In the genomic region with DNA sequence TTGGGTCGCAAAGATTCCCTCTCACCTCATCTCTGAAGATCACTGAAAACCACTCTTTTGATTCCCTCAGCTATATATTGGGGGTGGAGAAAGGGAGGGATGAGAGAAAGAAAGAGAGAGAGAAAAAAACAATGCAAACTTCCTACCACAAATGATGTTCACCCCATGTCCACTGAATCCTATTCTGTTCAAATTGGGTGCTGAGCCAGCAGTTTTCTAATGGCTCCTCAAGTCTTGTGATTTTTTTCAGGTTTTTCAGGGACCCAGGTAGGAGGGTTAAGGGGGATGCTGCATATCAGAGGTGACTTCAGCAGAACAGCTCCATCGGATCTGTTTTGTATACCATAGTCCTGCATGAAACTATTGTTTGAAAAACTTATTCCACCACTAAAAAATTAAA, we compare ENCODE assay signal across 2 cellular contexts.
TF ChIP-seq lines count a peak whose summit lies in the region.

No MANE protein-coding gene starts in this region.

TF ChIP-seq in HCT116, 20 proteins besides CTCF, POLR2A, EP300 and RAD21 (continued from another document):
- TF ChIP-seq CEBPB (IDR thresholded peaks at IDR 0.05; ENCODE audit: low read depth) (no peak), ZFX (IDR thresholded peaks at IDR 0.05) (no peak), CBX3 (IDR thresholded peaks at IDR 0.05; ENCODE audit: low read depth) (no peak), ELF1 (IDR thresholded peaks at IDR 0.05; ENCODE audit: borderline replicate concordance, low read depth) (no peak), SP1 (IDR thresholded peaks at IDR 0.05; ENCODE audit: low read depth) (no peak), ZNF274 (IDR thresholded peaks at IDR 0.05; ENCODE audit: low read depth, low read length) (no peak), EGR1 (IDR thresholded peaks at IDR 0.05; ENCODE audit: low read depth) (no peak), EZH2phosphoT487 (IDR thresholded peaks at IDR 0.05; ENCODE audit: borderline replicate concordance) (no peak), JUND (IDR thresholded peaks at IDR 0.05) (no peak)
- TF ChIP-seq, protein P1, sequence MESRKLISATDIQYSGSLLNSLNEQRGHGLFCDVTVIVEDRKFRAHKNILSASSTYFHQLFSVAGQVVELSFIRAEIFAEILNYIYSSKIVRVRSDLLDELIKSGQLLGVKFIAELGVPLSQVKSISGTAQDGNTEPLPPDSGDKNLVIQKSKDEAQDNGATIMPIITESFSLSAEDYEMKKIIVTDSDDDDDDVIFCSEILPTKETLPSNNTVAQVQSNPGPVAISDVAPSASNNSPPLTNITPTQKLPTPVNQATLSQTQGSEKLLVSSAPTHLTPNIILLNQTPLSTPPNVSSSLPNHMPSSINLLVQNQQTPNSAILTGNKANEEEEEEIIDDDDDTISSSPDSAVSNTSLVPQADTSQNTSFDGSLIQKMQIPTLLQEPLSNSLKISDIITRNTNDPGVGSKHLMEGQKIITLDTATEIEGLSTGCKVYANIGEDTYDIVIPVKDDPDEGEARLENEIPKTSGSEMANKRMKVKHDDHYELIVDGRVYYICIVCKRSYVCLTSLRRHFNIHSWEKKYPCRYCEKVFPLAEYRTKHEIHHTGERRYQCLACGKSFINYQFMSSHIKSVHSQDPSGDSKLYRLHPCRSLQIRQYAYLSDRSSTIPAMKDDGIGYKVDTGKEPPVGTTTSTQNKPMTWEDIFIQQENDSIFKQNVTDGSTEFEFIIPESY (IDR thresholded peaks at IDR 0.05; ENCODE audit: extremely low read depth, insufficient replicate concordance, low read length): no peak
- TF ChIP-seq, protein P2, sequence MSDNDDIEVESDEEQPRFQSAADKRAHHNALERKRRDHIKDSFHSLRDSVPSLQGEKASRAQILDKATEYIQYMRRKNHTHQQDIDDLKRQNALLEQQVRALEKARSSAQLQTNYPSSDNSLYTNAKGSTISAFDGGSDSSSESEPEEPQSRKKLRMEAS (IDR thresholded peaks at IDR 0.05): no peak
TF ChIP-seq in HCT116: peak in this region for 0.

TF ChIP-seq in K562, 482 proteins besides CTCF, POLR2A, EP300 and RAD21 (continued from another document and continues in another):
- TF ChIP-seq, protein P3, sequence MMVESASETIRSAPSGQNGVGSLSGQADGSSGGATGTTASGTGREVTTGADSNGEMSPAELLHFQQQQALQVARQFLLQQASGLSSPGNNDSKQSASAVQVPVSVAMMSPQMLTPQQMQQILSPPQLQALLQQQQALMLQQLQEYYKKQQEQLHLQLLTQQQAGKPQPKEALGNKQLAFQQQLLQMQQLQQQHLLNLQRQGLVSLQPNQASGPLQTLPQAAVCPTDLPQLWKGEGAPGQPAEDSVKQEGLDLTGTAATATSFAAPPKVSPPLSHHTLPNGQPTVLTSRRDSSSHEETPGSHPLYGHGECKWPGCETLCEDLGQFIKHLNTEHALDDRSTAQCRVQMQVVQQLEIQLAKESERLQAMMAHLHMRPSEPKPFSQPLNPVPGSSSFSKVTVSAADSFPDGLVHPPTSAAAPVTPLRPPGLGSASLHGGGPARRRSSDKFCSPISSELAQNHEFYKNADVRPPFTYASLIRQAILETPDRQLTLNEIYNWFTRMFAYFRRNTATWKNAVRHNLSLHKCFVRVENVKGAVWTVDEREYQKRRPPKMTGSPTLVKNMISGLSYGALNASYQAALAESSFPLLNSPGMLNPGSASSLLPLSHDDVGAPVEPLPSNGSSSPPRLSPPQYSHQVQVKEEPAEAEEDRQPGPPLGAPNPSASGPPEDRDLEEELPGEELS (CRISPR knock-in tag; IDR thresholded peaks at IDR 0.05; ENCODE audit: borderline replicate concordance): no peak
- TF ChIP-seq MAZ (CRISPR knock-in tag; conservative IDR thresholded peaks at IDR 0.05 in 1 of 2, IDR thresholded peaks at IDR 0.05 in 1 of 2) (no peak), ZNF165 (CRISPR knock-in tag; IDR thresholded peaks at IDR 0.05; ENCODE audit: borderline replicate concordance) (no peak), ZNF507 (tag; conservative IDR thresholded peaks at IDR 0.05) (no peak), C11orf30 (IDR thresholded peaks at IDR 0.05; ENCODE audit: low read depth) (peak; percentile 87), MEIS2 (IDR thresholded peaks at IDR 0.05; ENCODE audit: partially characterized antibody) (no peak), MAFF (IDR thresholded peaks at IDR 0.05; ENCODE audit: low read length) (peak; percentile 70), PHF8 (IDR thresholded peaks at IDR 0.05; ENCODE audit: borderline replicate concordance, low read length) (no peak), ELF1 (tag; IDR thresholded peaks at IDR 0.05) (no peak), POLR3A (IDR thresholded peaks at IDR 0.05; ENCODE audit: borderline replicate concordance, extremely low read depth, insufficient read depth, insufficient read length) (no peak), ZNF324 (CRISPR knock-in tag; IDR thresholded peaks at IDR 0.05) (no peak), RBM34 (IDR thresholded peaks at IDR 0.05; ENCODE audit: borderline replicate concordance, insufficient read depth, low read length) (no peak), RFX1 (IDR thresholded peaks at IDR 0.05) (no peak), HDAC2 (IDR thresholded peaks at IDR 0.05) (no peak), SRF (CRISPR knock-in tag; IDR thresholded peaks at IDR 0.05) (no peak), GATA2 (CRISPR knock-in tag; IDR thresholded peaks at IDR 0.05) (no peak), ZNF79 (CRISPR knock-in tag; IDR thresholded peaks at IDR 0.05; ENCODE audit: low read depth) (no peak), NBN (IDR thresholded peaks at IDR 0.05; ENCODE audit: low read depth) (no peak), SREBF1 (IDR thresholded peaks at IDR 0.05; ENCODE audit: borderline replicate concordance, low read depth, low read length) (no peak), MYBL2 (IDR thresholded peaks at IDR 0.05; ENCODE audit: low read depth) (no peak), MYBL2 (CRISPR knock-in tag; IDR thresholded peaks at IDR 0.05; ENCODE audit: borderline replicate concordance) (no peak), ZFPM2 (CRISPR knock-in tag; IDR thresholded peaks at IDR 0.05) (no peak), NFIC (IDR thresholded peaks at IDR 0.05) (no peak)
- TF ChIP-seq, protein P4, sequence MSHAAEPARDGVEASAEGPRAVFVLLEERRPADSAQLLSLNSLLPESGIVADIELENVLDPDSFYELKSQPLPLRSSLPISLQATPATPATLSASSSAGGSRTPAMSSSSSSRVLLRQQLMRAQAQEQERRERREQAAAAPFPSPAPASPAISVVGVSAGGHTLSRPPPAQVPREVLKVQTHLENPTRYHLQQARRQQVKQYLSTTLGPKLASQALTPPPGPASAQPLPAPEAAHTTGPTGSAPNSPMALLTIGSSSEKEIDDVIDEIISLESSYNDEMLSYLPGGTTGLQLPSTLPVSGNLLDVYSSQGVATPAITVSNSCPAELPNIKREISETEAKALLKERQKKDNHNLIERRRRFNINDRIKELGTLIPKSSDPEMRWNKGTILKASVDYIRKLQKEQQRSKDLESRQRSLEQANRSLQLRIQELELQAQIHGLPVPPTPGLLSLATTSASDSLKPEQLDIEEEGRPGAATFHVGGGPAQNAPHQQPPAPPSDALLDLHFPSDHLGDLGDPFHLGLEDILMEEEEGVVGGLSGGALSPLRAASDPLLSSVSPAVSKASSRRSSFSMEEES (CRISPR knock-in tag; IDR thresholded peaks at IDR 0.05): no peak
- TF ChIP-seq, protein P5, sequence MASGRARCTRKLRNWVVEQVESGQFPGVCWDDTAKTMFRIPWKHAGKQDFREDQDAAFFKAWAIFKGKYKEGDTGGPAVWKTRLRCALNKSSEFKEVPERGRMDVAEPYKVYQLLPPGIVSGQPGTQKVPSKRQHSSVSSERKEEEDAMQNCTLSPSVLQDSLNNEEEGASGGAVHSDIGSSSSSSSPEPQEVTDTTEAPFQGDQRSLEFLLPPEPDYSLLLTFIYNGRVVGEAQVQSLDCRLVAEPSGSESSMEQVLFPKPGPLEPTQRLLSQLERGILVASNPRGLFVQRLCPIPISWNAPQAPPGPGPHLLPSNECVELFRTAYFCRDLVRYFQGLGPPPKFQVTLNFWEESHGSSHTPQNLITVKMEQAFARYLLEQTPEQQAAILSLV (tag; IDR thresholded peaks at IDR 0.05): no peak
- TF ChIP-seq, protein P6, sequence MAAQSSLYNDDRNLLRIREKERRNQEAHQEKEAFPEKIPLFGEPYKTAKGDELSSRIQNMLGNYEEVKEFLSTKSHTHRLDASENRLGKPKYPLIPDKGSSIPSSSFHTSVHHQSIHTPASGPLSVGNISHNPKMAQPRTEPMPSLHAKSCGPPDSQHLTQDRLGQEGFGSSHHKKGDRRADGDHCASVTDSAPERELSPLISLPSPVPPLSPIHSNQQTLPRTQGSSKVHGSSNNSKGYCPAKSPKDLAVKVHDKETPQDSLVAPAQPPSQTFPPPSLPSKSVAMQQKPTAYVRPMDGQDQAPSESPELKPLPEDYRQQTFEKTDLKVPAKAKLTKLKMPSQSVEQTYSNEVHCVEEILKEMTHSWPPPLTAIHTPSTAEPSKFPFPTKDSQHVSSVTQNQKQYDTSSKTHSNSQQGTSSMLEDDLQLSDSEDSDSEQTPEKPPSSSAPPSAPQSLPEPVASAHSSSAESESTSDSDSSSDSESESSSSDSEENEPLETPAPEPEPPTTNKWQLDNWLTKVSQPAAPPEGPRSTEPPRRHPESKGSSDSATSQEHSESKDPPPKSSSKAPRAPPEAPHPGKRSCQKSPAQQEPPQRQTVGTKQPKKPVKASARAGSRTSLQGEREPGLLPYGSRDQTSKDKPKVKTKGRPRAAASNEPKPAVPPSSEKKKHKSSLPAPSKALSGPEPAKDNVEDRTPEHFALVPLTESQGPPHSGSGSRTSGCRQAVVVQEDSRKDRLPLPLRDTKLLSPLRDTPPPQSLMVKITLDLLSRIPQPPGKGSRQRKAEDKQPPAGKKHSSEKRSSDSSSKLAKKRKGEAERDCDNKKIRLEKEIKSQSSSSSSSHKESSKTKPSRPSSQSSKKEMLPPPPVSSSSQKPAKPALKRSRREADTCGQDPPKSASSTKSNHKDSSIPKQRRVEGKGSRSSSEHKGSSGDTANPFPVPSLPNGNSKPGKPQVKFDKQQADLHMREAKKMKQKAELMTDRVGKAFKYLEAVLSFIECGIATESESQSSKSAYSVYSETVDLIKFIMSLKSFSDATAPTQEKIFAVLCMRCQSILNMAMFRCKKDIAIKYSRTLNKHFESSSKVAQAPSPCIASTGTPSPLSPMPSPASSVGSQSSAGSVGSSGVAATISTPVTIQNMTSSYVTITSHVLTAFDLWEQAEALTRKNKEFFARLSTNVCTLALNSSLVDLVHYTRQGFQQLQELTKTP (IDR thresholded peaks at IDR 0.05; ENCODE audit: low read depth in 1 of 2, partially characterized antibody in 2 of 2): no peak
- TF ChIP-seq, protein P7, sequence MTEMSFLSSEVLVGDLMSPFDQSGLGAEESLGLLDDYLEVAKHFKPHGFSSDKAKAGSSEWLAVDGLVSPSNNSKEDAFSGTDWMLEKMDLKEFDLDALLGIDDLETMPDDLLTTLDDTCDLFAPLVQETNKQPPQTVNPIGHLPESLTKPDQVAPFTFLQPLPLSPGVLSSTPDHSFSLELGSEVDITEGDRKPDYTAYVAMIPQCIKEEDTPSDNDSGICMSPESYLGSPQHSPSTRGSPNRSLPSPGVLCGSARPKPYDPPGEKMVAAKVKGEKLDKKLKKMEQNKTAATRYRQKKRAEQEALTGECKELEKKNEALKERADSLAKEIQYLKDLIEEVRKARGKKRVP (CRISPR knock-in tag; IDR thresholded peaks at IDR 0.05): no peak
- TF ChIP-seq, protein P8, sequence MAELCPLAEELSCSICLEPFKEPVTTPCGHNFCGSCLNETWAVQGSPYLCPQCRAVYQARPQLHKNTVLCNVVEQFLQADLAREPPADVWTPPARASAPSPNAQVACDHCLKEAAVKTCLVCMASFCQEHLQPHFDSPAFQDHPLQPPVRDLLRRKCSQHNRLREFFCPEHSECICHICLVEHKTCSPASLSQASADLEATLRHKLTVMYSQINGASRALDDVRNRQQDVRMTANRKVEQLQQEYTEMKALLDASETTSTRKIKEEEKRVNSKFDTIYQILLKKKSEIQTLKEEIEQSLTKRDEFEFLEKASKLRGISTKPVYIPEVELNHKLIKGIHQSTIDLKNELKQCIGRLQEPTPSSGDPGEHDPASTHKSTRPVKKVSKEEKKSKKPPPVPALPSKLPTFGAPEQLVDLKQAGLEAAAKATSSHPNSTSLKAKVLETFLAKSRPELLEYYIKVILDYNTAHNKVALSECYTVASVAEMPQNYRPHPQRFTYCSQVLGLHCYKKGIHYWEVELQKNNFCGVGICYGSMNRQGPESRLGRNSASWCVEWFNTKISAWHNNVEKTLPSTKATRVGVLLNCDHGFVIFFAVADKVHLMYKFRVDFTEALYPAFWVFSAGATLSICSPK (IDR thresholded peaks at IDR 0.05; ENCODE audit: borderline replicate concordance): no peak
- TF ChIP-seq, protein P9, sequence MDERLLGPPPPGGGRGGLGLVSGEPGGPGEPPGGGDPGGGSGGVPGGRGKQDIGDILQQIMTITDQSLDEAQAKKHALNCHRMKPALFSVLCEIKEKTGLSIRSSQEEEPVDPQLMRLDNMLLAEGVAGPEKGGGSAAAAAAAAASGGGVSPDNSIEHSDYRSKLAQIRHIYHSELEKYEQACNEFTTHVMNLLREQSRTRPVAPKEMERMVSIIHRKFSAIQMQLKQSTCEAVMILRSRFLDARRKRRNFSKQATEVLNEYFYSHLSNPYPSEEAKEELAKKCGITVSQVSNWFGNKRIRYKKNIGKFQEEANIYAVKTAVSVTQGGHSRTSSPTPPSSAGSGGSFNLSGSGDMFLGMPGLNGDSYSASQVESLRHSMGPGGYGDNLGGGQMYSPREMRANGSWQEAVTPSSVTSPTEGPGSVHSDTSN (CRISPR knock-in tag; IDR thresholded peaks at IDR 0.05; ENCODE audit: low read depth): no peak
- TF ChIP-seq, protein P9 (tag; conservative IDR thresholded peaks at IDR 0.05; ENCODE audit: low read depth): no peak
